8 cellular contexts compared by ENCODE assay signal in the genomic region with DNA sequence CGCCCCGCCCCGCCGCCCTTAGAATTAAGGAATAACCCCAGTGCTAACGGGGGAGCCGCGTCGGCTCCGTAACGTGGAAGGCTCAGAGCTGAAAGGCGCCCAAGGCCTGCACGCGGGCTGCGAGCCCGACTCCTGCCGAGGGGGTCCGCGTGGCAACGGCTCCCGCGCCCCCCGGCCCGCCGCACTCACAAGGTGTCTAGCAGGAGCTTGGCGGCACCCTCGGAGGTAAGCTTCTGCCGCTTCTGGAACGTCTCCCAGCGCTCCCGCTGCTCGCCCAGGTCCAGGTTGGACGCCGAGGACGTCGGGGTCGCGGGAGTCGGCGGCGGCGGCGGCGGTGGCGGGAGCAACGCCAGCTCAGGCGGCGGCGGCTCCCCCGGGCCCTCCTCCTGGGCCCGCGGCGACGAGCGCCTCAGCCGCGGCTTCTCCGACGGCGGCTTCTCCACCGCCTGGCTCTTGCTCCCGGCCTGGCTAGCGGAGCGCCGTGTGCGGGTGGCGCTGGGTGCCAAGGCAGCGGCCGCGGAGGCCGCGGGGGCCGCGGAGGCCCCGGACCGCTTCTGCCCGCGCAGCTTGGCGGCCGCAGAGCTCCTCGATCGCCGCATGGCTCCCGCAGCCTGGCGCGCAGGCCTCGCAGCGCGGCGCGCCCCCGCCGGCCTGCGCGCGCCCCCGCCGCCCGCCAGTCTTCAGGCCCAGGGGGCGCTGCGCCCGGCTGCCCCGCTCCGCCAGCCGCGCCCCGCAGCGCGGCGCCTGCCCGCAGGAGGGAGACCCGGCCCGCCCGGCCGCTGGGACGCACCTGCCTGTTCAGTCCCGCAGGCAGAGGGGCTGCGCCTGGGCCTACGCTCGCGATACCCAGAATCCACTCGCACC. TPM values are rescaled to one million over a fixed set of nuclear protein-coding genes. Genes with fewer than 3 reads are reported as not detected.
A peak's percentile ranks its signal among the peaks of the same experiment; 100 is the strongest.
DNase-seq lines count a peak whose midpoint lies in the region; ATAC-seq lines count a peak whose summit lies in the region.

A gene (minus strand): TSS at position 632 of the 864 bp plus-strand sequence. CDS start 33 bp downstream, at position 599.

- H3K4me3 Mint-ChIP-seq in activated naive CD4-positive, alpha-beta T cell treated with anti-CD3 and anti-CD28 coated beads, Interleukin-2, amount 10 ng/mL, durations not matched to agents 7 days and 5 days, result peak within 1 kb of the TSS; percentile 91

- peaks cover 18% of the 10 kb centered on the region for H3K27me3 Mint-ChIP-seq in activated naive CD4-positive, alpha-beta T cell treated with anti-CD3 and anti-CD28 coated beads, Interleukin-2, amount 10 ng/mL, durations not matched to agents 7 days and 5 days

- intact Hi-C loops in Right ventricle myocardium inferior (cut with DNase I) (no loop called here), posterior vena cava (cut with DNase I) (no loop called here)

- under 1% methylated on average over 121 of the region's 121 CpGs for WGBS in urinary bladder

- peaks cover 24% of the 10 kb centered on the region for H3K4me1 Mint-ChIP-seq in activated naive CD4-positive, alpha-beta T cell treated with anti-CD3 and anti-CD28 coated beads, Interleukin-2, amount 10 ng/mL, durations not matched to agents 7 days and 5 days

- H3K4me3 ChIP-seq in urinary bladder (ENCODE audit: low read depth, low read length), result peak within 1 kb of the TSS; percentile 68

- peak; percentile 59 for DNase-seq in CD1c-positive myeloid dendritic cell (ENCODE audit: extremely low spot score)
- peak; percentile 27 for DNase-seq in HT1080 (ENCODE audit: low read depth)
- DNase-seq in SK-N-DZ (ENCODE audit: low spot score), result peak; percentile 63
- DNase-seq in activated naive CD4-positive, alpha-beta T cell treated with anti-CD3 and anti-CD28 coated beads, Interleukin-2, amount 10 ng/mL, durations not matched to agents 7 days and 5 days, result peak; percentile 69
- DNase-seq in Right ventricle myocardium inferior (ENCODE audit: missing footprints), result peak; percentile 73
- DNase-seq in posterior vena cava (ENCODE audit: low spot score), result peak; percentile 83

- peaks cover 4% of the 10 kb centered on the region for H3K36me3 Mint-ChIP-seq in activated naive CD4-positive, alpha-beta T cell treated with anti-CD3 and anti-CD28 coated beads, Interleukin-2, amount 10 ng/mL, durations not matched to agents 7 days and 5 days

- peak; percentile 66 for ATAC-seq in GM19395 (IDR thresholded peaks at IDR 0.05; ENCODE audit: unreplicated experiment)
- ATAC-seq in Right ventricle myocardium inferior, result peak; percentile 78

- CTCF ChIA-PET in activated naive CD4-positive, alpha-beta T cell treated with anti-CD3 and anti-CD28 coated beads, Interleukin-2, amount 10 ng/mL, durations not matched to agents 7 days and 5 days (lab: Charles Lee), result interaction anchor here (0.8 to 4.6 kb wide), 7 partner anchors 9 to 236 kb away, joined by 3 to 28 read pairs (median 4); no protein-coding TSS in a partner anchor

- peak within 1 kb of the TSS; percentile 78 for H3K27ac Mint-ChIP-seq in activated naive CD4-positive, alpha-beta T cell treated with anti-CD3 and anti-CD28 coated beads, Interleukin-2, amount 10 ng/mL, durations not matched to agents 7 days and 5 days

- H3K9me3 Mint-ChIP-seq in activated naive CD4-positive, alpha-beta T cell treated with anti-CD3 and anti-CD28 coated beads, Interleukin-2, amount 10 ng/mL, durations not matched to agents 7 days and 5 days, result no peaks in the 10 kb centered on the region

- no peak within 1 kb of the TSS for H3K27ac ChIP-seq in urinary bladder (ENCODE audit: low read depth)

- no peaks in the 10 kb centered on the region for H3K4me1 ChIP-seq in urinary bladder (ENCODE audit: insufficient read depth)

- peaks cover 5% of the 10 kb centered on the region for H3K36me3 ChIP-seq in urinary bladder (ENCODE audit: insufficient read depth)

RNA-seq across cellular contexts. Expression of the gene that starts here (rescaled TPM):
- 23.7 and 29.4 TPM in 2 replicates for total RNA-seq in HT1080 (2014; rRNA removed; shearing (Covaris generic))
- 26.6 TPM in 2 replicates for polyA plus RNA-seq in HT1080 (2015; cell fraction: cytosol; rRNA removed)
- 24.1 and 27.5 TPM in 2 replicates for polyA plus RNA-seq in HT1080 (2015; cell fraction: nucleus; rRNA removed)
- polyA plus RNA-seq in SK-N-DZ (2014; cell fraction: cytosol; rRNA removed), result 513 and 529 TPM in 2 replicates
- 525 and 587 TPM in 2 replicates for polyA plus RNA-seq in SK-N-DZ (2014; cell fraction: nucleus; rRNA removed)
- total RNA-seq in Right ventricle myocardium inferior (12.8 TPM), posterior vena cava (10 to 100 TPM; 15.8 to 25.9 TPM), urinary bladder (15.4 TPM)
- polyA plus RNA-seq in urinary bladder, result 20.5 TPM

Comparison
In these comparisons a context has a peak if more than half of its experiments do, and no peak if none do; other contexts are left out.
1. DNase-seq: peak in every context shown above with its lines; median percentile 83 in posterior vena cava; 73 in Right ventricle myocardium inferior; 69 in activated naive CD4-positive, alpha-beta T cell treated with anti-CD3 and anti-CD28 coated beads, Interleukin-2, amount 10 ng/mL, durations not matched to agents 7 days and 5 days; 63 in SK-N-DZ; 59 in CD1c-positive myeloid dendritic cell; 27 in HT1080.